In the genomic region with DNA sequence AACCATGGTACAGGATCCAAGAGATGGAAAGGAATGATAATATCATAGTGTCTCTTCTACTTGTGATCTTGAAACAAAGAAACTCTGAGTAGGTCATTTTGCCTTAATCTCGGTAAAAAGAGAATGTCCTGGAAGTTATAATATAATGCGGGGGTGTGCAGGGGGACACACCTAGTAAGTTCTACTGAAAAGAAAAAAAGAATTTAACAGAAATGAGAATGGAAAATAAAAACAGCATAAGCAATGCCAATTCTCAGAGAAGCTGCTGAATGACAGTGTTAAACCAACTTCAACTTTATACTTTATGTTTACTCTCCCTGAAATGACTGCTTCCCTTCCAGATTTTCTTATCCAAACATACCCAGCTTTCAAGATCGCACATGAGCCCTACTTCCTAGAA, we compare ENCODE assay signal across 1 cellular context.
TF ChIP-seq lines count a peak whose summit lies in the region.

No MANE protein-coding gene starts in this region.

TF ChIP-seq in A549, 52 proteins besides CTCF, POLR2A, EP300 and RAD21:
- no peak for TF ChIP-seq SMC3 (IDR thresholded peaks at IDR 0.05)
- TF ChIP-seq, protein P1, sequence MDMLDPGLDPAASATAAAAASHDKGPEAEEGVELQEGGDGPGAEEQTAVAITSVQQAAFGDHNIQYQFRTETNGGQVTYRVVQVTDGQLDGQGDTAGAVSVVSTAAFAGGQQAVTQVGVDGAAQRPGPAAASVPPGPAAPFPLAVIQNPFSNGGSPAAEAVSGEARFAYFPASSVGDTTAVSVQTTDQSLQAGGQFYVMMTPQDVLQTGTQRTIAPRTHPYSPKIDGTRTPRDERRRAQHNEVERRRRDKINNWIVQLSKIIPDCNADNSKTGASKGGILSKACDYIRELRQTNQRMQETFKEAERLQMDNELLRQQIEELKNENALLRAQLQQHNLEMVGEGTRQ (IDR thresholded peaks at IDR 0.05): no peak
- no peak for TF ChIP-seq EHMT2 (IDR thresholded peaks at IDR 0.05; ENCODE audit: low read depth)
- TF ChIP-seq CHD2 (IDR thresholded peaks at IDR 0.05; ENCODE audit: low read length, partially characterized antibody): no peak
- no peak for TF ChIP-seq FOXS1 (CRISPR knock-in tag; IDR thresholded peaks at IDR 0.05)
- no peak for TF ChIP-seq EHF (CRISPR knock-in tag; IDR thresholded peaks at IDR 0.05)
- TF ChIP-seq, protein P2, sequence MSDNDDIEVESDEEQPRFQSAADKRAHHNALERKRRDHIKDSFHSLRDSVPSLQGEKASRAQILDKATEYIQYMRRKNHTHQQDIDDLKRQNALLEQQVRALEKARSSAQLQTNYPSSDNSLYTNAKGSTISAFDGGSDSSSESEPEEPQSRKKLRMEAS (IDR thresholded peaks at IDR 0.05): no peak
- no peak for TF ChIP-seq ESRRA (IDR thresholded peaks at IDR 0.05; ENCODE audit: borderline replicate concordance, low read length)
- no peak for TF ChIP-seq MAFK (IDR thresholded peaks at IDR 0.05; ENCODE audit: partially characterized antibody)
TF ChIP-seq in A549: peak in this region for 0.
